In the genomic region with DNA sequence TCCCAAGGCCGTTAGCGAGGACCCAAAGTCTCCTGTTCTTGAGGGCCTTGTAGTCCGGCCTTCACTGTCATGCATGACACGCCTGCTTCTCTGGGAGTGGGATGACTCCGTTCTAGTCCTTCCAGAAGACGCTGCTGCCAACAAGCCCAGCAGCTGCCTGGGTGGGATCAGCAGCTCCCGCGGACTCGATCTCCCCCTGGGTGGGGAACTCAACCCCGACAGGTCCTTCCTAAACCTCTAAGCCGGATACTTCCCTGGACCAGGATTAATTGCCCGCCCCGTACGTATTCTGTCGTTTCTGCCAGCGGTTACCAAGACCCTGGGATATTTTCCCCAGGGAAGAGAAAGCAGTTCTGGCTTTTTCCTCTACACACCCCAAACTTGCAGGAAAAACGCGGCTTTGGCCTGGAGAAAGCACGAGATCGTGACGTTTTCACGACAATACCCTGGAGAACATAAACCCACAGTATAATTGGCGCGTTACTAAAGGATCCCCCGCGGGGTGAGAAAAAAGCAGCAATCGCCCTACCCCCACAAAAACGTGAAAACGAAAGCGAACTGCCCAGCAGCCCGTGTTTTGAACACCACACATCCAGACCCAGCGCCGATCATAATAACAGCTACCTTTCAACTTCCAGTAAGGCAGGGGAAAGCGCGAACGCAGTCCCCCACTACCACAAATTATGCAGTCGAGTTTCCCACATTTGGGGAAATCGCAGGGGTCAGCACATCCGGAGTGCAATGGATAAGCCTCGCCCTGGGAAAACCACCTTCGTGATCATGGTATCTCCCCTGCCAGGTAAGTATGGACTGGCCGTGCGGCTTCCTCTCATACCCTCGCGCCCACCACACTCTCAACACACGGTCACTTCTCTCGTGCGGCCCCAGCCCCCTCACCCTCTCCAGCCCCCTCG, we compare ENCODE assay signal across 8 cellular contexts. TPM values are rescaled to one million over a fixed set of nuclear protein-coding genes. Genes with fewer than 3 reads are reported as not detected.
DNase-seq lines count a peak whose midpoint lies in the region; ATAC-seq, FAIRE-seq and TF ChIP-seq lines count a peak whose summit lies in the region.
"Not testable (repeated sequence)": the region's sequence is repeated elsewhere in the genome, so short reads cannot be mapped to it uniquely, and the experiment has no call there.

No MANE protein-coding gene starts in this region.

- DNase-seq in GM12892 (ENCODE audit: insufficient read length); activated CD4-positive, alpha-beta T cell treated with anti-CD3 and anti-CD28 coated beads for 36 hours; Right ventricle myocardium superior; sciatic nerve (ENCODE audit: low spot score): not testable (repeated sequence)

- not testable (repeated sequence) for H3K36me3 Mint-ChIP-seq in activated CD4-positive, alpha-beta T cell treated with anti-CD3 and anti-CD28 coated beads for 36 hours (ENCODE audit: low read depth)

- H3K4me1 Mint-ChIP-seq in activated CD4-positive, alpha-beta T cell treated with anti-CD3 and anti-CD28 coated beads for 36 hours: peaks cover 16% of the 10 kb centered on the region

- peak; percentile 86 for FAIRE-seq in GM12892 (lab: Jason Lieb, UNC)

- TF ChIP-seq POLR2A in GM12892 (IDR thresholded peaks at IDR 0.05; ENCODE audit: low read depth, low read length): not testable (repeated sequence)

- intact Hi-C loops in activated CD4-positive, alpha-beta T cell treated with anti-CD3 and anti-CD28 coated beads for 36 hours (cut with DNase I, micrococcal nuclease); Right ventricle myocardium superior (cut with DNase I); sciatic nerve (cut with DNase I): not testable (repeated sequence)

- POLR2A ChIA-PET in activated CD4-positive, alpha-beta T cell treated with anti-CD3 and anti-CD28 coated beads for 36 hours (lab: Charles Lee): not testable (repeated sequence)

- ATAC-seq in GM19324 (IDR thresholded peaks at IDR 0.05; ENCODE audit: low FRiP score, unreplicated experiment): peak; percentile 71
- peak; percentile 58 for ATAC-seq in GM21717 (IDR thresholded peaks at IDR 0.05; ENCODE audit: unreplicated experiment)
- ATAC-seq in HG02970 (IDR thresholded peaks at IDR 0.05; ENCODE audit: low FRiP score, unreplicated experiment): peak; percentile 62
- peak; percentile 80 for ATAC-seq in HG03442 (IDR thresholded peaks at IDR 0.05; ENCODE audit: unreplicated experiment)
- peak; percentile 84 for ATAC-seq in activated CD4-positive, alpha-beta T cell treated with anti-CD3 and anti-CD28 coated beads for 36 hours
- peak; percentile 89 for ATAC-seq in Right ventricle myocardium superior (ENCODE audit: poor library complexity)
- peak; percentile 88 for ATAC-seq in sciatic nerve

- H3K27ac Mint-ChIP-seq in activated CD4-positive, alpha-beta T cell treated with anti-CD3 and anti-CD28 coated beads for 36 hours: not testable (repeated sequence)

- H3K27me3 Mint-ChIP-seq in activated CD4-positive, alpha-beta T cell treated with anti-CD3 and anti-CD28 coated beads for 36 hours: not testable (repeated sequence)

- CTCF ChIA-PET in activated CD4-positive, alpha-beta T cell treated with anti-CD3 and anti-CD28 coated beads for 36 hours (lab: Charles Lee): not testable (repeated sequence)

- H3K9me3 Mint-ChIP-seq in activated CD4-positive, alpha-beta T cell treated with anti-CD3 and anti-CD28 coated beads for 36 hours (ENCODE audit: low read depth): not testable (repeated sequence)

- not testable (repeated sequence) for H3K4me3 Mint-ChIP-seq in activated CD4-positive, alpha-beta T cell treated with anti-CD3 and anti-CD28 coated beads for 36 hours

RNA-seq across cellular contexts. Expression of a gene that starts 16.3 kb away (rescaled TPM):
- polyA plus RNA-seq in GM12892 (2012; ENCODE audit: missing spikeins): 38.3 TPM
- total RNA-seq in activated CD4-positive, alpha-beta T cell treated with anti-CD3 and anti-CD28 coated beads for 36 hours: 10 to 100 TPM; 41.6 to 49.2 TPM
- total RNA-seq in Right ventricle myocardium superior (17.8 TPM), sciatic nerve (34.6 TPM)
